13 cellular contexts compared by ENCODE assay signal in the genomic region with DNA sequence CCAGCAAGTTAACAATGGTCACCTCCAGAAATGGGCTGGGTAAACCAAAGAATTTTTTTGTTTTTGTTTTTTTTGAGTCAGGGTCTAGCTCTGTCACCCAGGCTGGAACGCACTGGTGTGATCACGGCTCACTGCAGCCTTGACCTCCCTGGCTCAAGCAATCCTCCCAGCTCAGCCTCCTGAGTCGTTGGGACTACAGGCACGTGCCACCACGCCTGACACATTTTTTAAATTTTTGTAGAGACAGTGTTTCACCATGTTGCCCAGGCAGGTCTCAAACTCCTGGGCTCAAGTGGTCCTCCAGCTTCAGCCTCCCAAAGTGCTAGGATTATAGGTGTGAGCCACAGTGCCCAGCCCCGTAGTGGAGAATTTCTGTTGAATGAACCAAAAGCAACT. TPM values are rescaled to one million over a fixed set of nuclear protein-coding genes. Genes with fewer than 3 reads are reported as not detected.
DNase-seq lines count a peak whose midpoint lies in the region; ATAC-seq and TF ChIP-seq lines count a peak whose summit lies in the region.
"Had no signal": no experiment of that assay in that cellular context is flagged by ENCODE, and none has a peak within 500 bp of the region (broad histone marks: within the 10 kb centered on the region; RNA-seq: fewer than 3 reads in every experiment).

No MANE protein-coding gene starts in this region.

- H3F3A ChIP-seq in Loucy (ENCODE audit: low read depth): no peaks in the 10 kb centered on the region

- peaks cover 48% of the 10 kb centered on the region for H3K79me2 ChIP-seq in Loucy (ENCODE audit: insufficient read depth, low read length)

- no peaks in the 10 kb centered on the region for H3K27me3 Mint-ChIP-seq in activated CD8-positive, alpha-beta T cell treated with anti-CD3 and anti-CD28 coated beads for 36 hours
- H3K27me3 Mint-ChIP-seq in activated CD8-positive, alpha-beta T cell treated with anti-CD3 and anti-CD28 coated beads, Interleukin-2, amount 10 ng/mL, durations not matched to agents 7 days and 5 days (ENCODE audit: low read depth): no peaks in the 10 kb centered on the region

- H3K27me3 ChIP-seq in Loucy (ENCODE audit: insufficient read depth, low read length, poor library complexity, severe bottlenecking): no peaks in the 10 kb centered on the region
- H3K27me3 ChIP-seq in neuron (ENCODE audit: insufficient read depth, low read length): no peaks in the 10 kb centered on the region
- no peaks in the 10 kb centered on the region for H3K27me3 ChIP-seq in Peyer's patch

- H3K4me3 Mint-ChIP-seq in activated CD8-positive, alpha-beta T cell treated with anti-CD3 and anti-CD28 coated beads for 36 hours: peak overlapping the region; percentile 80
- H3K4me3 Mint-ChIP-seq in activated CD8-positive, alpha-beta T cell treated with anti-CD3 and anti-CD28 coated beads, Interleukin-2, amount 10 ng/mL, durations not matched to agents 7 days and 5 days: no peak overlapping the region

- intact Hi-C loops in activated CD8-positive, alpha-beta T cell treated with anti-CD3 and anti-CD28 coated beads for 36 hours (cut with micrococcal nuclease): no loop called here

- TF ChIP-seq CTCF in activated CD8-positive, alpha-beta T cell treated with anti-CD3 and anti-CD28 coated beads for 36 hours (IDR thresholded peaks at IDR 0.05): no peak
- no peak for TF ChIP-seq CTCF in Loucy (conservative IDR thresholded peaks at IDR 0.05; ENCODE audit: low read length)
- no peak for TF ChIP-seq CTCF in Peyer's patch (IDR thresholded peaks at IDR 0.05)

- TF ChIP-seq POLR2A in Peyer's patch (IDR thresholded peaks at IDR 0.05): no peak

- CTCF ChIA-PET in activated CD8-positive, alpha-beta T cell treated with anti-CD3 and anti-CD28 coated beads for 36 hours (lab: Charles Lee): interaction anchor here (1.1 to 5.3 kb wide), 2 partner anchors 9 to 33 kb away, joined by 3 to 36 read pairs; partner anchors contain the start of genes EME2, MRPS34 and NME3
- CTCF ChIA-PET in activated CD8-positive, alpha-beta T cell treated with anti-CD3 and anti-CD28 coated beads, Interleukin-2, amount 10 ng/mL, durations not matched to agents 7 days and 5 days (lab: Charles Lee): no interaction called here

- no peaks in the 10 kb centered on the region for H3K9me3 ChIP-seq in Loucy (ENCODE audit: insufficient read depth, low read depth, low read length)
- no peaks in the 10 kb centered on the region for H3K9me3 ChIP-seq in neuron (ENCODE audit: low read length)
- H3K9me3 ChIP-seq in Peyer's patch: no peaks in the 10 kb centered on the region
- H3K9me3 ChIP-seq: thoracic aorta had no signal

- ATAC-seq in activated CD8-positive, alpha-beta T cell treated with anti-CD3 and anti-CD28 coated beads for 36 hours: no peak
- no peak for ATAC-seq in activated CD8-positive, alpha-beta T cell treated with anti-CD3 and anti-CD28 coated beads, Interleukin-2, amount 10 ng/mL, durations not matched to agents 7 days and 5 days

- H3K4me3 ChIP-seq in Loucy (ENCODE audit: low read length, poor library complexity, severe bottlenecking) (peak overlapping the region; percentile 93), neuron (ENCODE audit: low read length) (peak overlapping the region; percentile 95), Peyer's patch (no peak overlapping the region)

- no peaks in the 10 kb centered on the region for H3K9me2 ChIP-seq in Loucy (replicated peaks; ENCODE audit: low read depth, low read length)

- H3K36me3 Mint-ChIP-seq in activated CD8-positive, alpha-beta T cell treated with anti-CD3 and anti-CD28 coated beads for 36 hours (ENCODE audit: low read depth): peaks cover 2% of the 10 kb centered on the region
- H3K36me3 Mint-ChIP-seq in activated CD8-positive, alpha-beta T cell treated with anti-CD3 and anti-CD28 coated beads, Interleukin-2, amount 10 ng/mL, durations not matched to agents 7 days and 5 days (ENCODE audit: low read depth): peaks cover 12% of the 10 kb centered on the region

- H4K20me1 ChIP-seq in Loucy (ENCODE audit: insufficient read depth, low read length, poor library complexity, severe bottlenecking): peaks cover 4% of the 10 kb centered on the region

- POLR2A ChIA-PET in activated CD8-positive, alpha-beta T cell treated with anti-CD3 and anti-CD28 coated beads for 36 hours (lab: Charles Lee): interaction anchor here (0.8 to 2.5 kb wide), 3 partner anchors 9 to 472 kb away, joined by 3 to 15 read pairs (median 3); partner anchors contain the start of genes EME2, MRPS34 and NME3
- POLR2A ChIA-PET in activated CD8-positive, alpha-beta T cell treated with anti-CD3 and anti-CD28 coated beads, Interleukin-2, amount 10 ng/mL, durations not matched to agents 7 days and 5 days (lab: Charles Lee): interaction anchor here (0.8 to 4.5 kb wide), 3 partner anchors 9 to 75 kb away, joined by 4 to 39 read pairs (median 6); partner anchors contain the start of genes EME2, MAPK8IP3, MRPS34 and NME3

- H3K9ac ChIP-seq in Loucy (ENCODE audit: low read depth, low read length, poor library complexity, severe bottlenecking): no peak overlapping the region

- peak overlapping the region; percentile 75 for H3K4me2 ChIP-seq in Loucy (ENCODE audit: low read depth, low read length, poor library complexity, severe bottlenecking)

- H3K9me3 Mint-ChIP-seq in activated CD8-positive, alpha-beta T cell treated with anti-CD3 and anti-CD28 coated beads for 36 hours: no peaks in the 10 kb centered on the region
- H3K9me3 Mint-ChIP-seq in activated CD8-positive, alpha-beta T cell treated with anti-CD3 and anti-CD28 coated beads, Interleukin-2, amount 10 ng/mL, durations not matched to agents 7 days and 5 days (ENCODE audit: insufficient read depth): no peaks in the 10 kb centered on the region

- peaks cover 26% of the 10 kb centered on the region for H3K4me1 Mint-ChIP-seq in activated CD8-positive, alpha-beta T cell treated with anti-CD3 and anti-CD28 coated beads for 36 hours (ENCODE audit: low read depth)
- H3K4me1 Mint-ChIP-seq in activated CD8-positive, alpha-beta T cell treated with anti-CD3 and anti-CD28 coated beads, Interleukin-2, amount 10 ng/mL, durations not matched to agents 7 days and 5 days (ENCODE audit: low read depth): peaks cover 33% of the 10 kb centered on the region

- no peak overlapping the region for H3K27ac Mint-ChIP-seq in activated CD8-positive, alpha-beta T cell treated with anti-CD3 and anti-CD28 coated beads for 36 hours
- no peak overlapping the region for H3K27ac Mint-ChIP-seq in activated CD8-positive, alpha-beta T cell treated with anti-CD3 and anti-CD28 coated beads, Interleukin-2, amount 10 ng/mL, durations not matched to agents 7 days and 5 days

- H3K36me3 ChIP-seq in Loucy (ENCODE audit: insufficient read depth, low read length): no peaks in the 10 kb centered on the region
- H3K36me3 ChIP-seq in neuron (ENCODE audit: insufficient read depth, low read length): peaks cover 46% of the 10 kb centered on the region
- H3K36me3 ChIP-seq in Peyer's patch: peaks cover 0 to 43% (median 0%) of the 10 kb centered on the region in 3 donors

- H3K4me1 ChIP-seq in Loucy (ENCODE audit: insufficient read depth, low read length, poor library complexity, severe bottlenecking) (no peaks in the 10 kb centered on the region), neuron (ENCODE audit: insufficient read depth, low read length) (peaks cover 16% of the 10 kb centered on the region), Peyer's patch (peaks cover 3 to 41% (median 8%) of the 10 kb centered on the region in 4 donors)

- no peak for DNase-seq in activated CD8-positive, alpha-beta T cell treated with anti-CD3 and anti-CD28 coated beads for 36 hours
- no peak for DNase-seq in activated CD8-positive, alpha-beta T cell treated with anti-CD3 and anti-CD28 coated beads, Interleukin-2, amount 10 ng/mL, durations not matched to agents 7 days and 5 days
- DNase-seq in Peyer's patch: no peak
- DNase-seq in SIG-M5 (lab: John Stamatoyannopoulos, UW): no peak
- DNase-seq in foreskin melanocyte: no peak
- DNase-seq: effector CD4-positive, alpha-beta T cell; NCI-H1417 treated with DMSO at 0.1 percent for 48 hours; occipital lobe; stimulated activated CD4-positive, alpha-beta T cell treated with anti-CD3 and anti-CD28 coated beads, Interleukin-4, amount 100 ng/mL, for 24 hours had no signal

- H3K27ac ChIP-seq in cingulate gyrus (ENCODE audit: low read depth, low read length) (peak overlapping the region; percentile 39), Peyer's patch (no peak overlapping the region)

- H2AFZ ChIP-seq in Loucy (ENCODE audit: low read length): no peak overlapping the region
- H2AFZ ChIP-seq in neuron (ENCODE audit: low read depth, low read length): no peak overlapping the region

RNA-seq across cellular contexts. Expression of gene SPSB3, which starts 1.7 kb away (rescaled TPM):
- total RNA-seq in activated CD8-positive, alpha-beta T cell treated with anti-CD3 and anti-CD28 coated beads for 36 hours: 10 to 100 TPM; 14.4 to 15.2 TPM
- 10 to 100 TPM; 31.1 to 33.0 TPM for total RNA-seq in activated CD8-positive, alpha-beta T cell treated with anti-CD3 and anti-CD28 coated beads, Interleukin-2, amount 10 ng/mL, durations not matched to agents 7 days and 5 days
- 100 to 1,000 TPM in 2 of 4 donors, 10 to 100 TPM in 2; 76.4 to 148 (median 102) TPM for total RNA-seq in Peyer's patch

RNA-seq across cellular contexts. Expression of gene NUBP2, which starts 2.1 kb away (rescaled TPM):
- 10 to 100 TPM; 43.5 to 45.0 TPM for total RNA-seq in activated CD8-positive, alpha-beta T cell treated with anti-CD3 and anti-CD28 coated beads for 36 hours
- 10 to 100 TPM; 58.5 to 61.8 TPM for total RNA-seq in activated CD8-positive, alpha-beta T cell treated with anti-CD3 and anti-CD28 coated beads, Interleukin-2, amount 10 ng/mL, durations not matched to agents 7 days and 5 days
- total RNA-seq in Peyer's patch: 10 to 100 TPM; 47.1 to 99.9 (median 59.3) TPM

RNA-seq across cellular contexts. Expression of gene MRPS34, which starts 7.7 kb away (rescaled TPM):
- total RNA-seq in activated CD8-positive, alpha-beta T cell treated with anti-CD3 and anti-CD28 coated beads for 36 hours: 100 to 1,000 TPM; 175 to 193 TPM
- 100 to 1,000 TPM; 126 to 135 TPM for total RNA-seq in activated CD8-positive, alpha-beta T cell treated with anti-CD3 and anti-CD28 coated beads, Interleukin-2, amount 10 ng/mL, durations not matched to agents 7 days and 5 days
- 100 to 1,000 TPM in 1 of 4 donors, 10 to 100 TPM in 3; 67.6 to 114 (median 82.3) TPM for total RNA-seq in Peyer's patch

RNA-seq across cellular contexts. Expression of gene EME2, which starts 8.1 kb away (rescaled TPM):
- 10 to 100 TPM; 15.5 to 15.6 TPM for total RNA-seq in activated CD8-positive, alpha-beta T cell treated with anti-CD3 and anti-CD28 coated beads for 36 hours
- total RNA-seq in activated CD8-positive, alpha-beta T cell treated with anti-CD3 and anti-CD28 coated beads, Interleukin-2, amount 10 ng/mL, durations not matched to agents 7 days and 5 days: 10 to 100 TPM; 31.8 to 32.0 TPM
- 10 to 100 TPM; 54.6 to 99.9 (median 67.0) TPM for total RNA-seq in Peyer's patch

RNA-seq across cellular contexts. Expression of gene NME3, which starts 9.3 kb away (rescaled TPM):
- total RNA-seq in activated CD8-positive, alpha-beta T cell treated with anti-CD3 and anti-CD28 coated beads for 36 hours: 10 to 100 TPM; 37.8 to 39.6 TPM
- total RNA-seq in activated CD8-positive, alpha-beta T cell treated with anti-CD3 and anti-CD28 coated beads, Interleukin-2, amount 10 ng/mL, durations not matched to agents 7 days and 5 days: 10 to 100 TPM; 41.3 to 41.4 TPM
- 100 to 1,000 TPM in 3 of 4 donors, 10 to 100 TPM in 1; 69.3 to 150 (median 126) TPM for total RNA-seq in Peyer's patch

Comparison
In these comparisons a context has a peak if more than half of its experiments do, and no peak if none do; other contexts are left out.
1. H3K4me3 ChIP-seq: peak in Loucy (single experiment) and neuron (single experiment); none in Peyer's patch (0 of 4).